1 cellular context compared by ENCODE assay signal in the genomic region with DNA sequence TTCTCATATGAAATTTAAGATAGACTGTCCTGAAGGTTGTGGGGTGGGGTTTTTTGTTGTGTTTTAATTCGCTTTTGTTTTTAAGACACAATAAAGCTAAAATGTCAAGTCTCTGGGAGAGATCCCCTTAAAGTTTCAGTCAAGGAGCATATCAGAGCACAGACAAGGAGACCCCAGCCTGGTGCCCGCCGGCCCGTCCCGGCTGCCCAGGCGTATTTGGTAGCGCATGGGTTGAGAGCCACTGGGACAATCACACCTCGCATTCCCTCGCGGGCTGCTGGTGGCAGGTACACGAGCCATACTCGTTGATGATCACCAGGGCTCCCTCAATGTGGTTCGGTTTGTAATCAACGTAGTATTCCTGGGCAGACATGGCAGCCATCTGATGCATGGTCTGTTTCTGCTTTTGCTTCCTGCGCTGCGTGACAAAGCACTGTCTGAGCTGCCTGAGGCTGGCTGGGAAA.
TF ChIP-seq lines count a peak whose summit lies in the region.

No MANE protein-coding gene starts in this region.

TF ChIP-seq in H1, 55 proteins besides CTCF, POLR2A, EP300 and RAD21:
- TF ChIP-seq YY1 (IDR thresholded peaks at IDR 0.05; ENCODE audit: low read depth, low read length) (no peak), RNF2 (IDR thresholded peaks at IDR 0.05; ENCODE audit: borderline replicate concordance, low read depth, low read length, missing control alignments, poor library complexity, severe bottlenecking) (peak; percentile 61), E2F6 (IDR thresholded peaks at IDR 0.05) (peak; percentile 71)
